In the genomic region with DNA sequence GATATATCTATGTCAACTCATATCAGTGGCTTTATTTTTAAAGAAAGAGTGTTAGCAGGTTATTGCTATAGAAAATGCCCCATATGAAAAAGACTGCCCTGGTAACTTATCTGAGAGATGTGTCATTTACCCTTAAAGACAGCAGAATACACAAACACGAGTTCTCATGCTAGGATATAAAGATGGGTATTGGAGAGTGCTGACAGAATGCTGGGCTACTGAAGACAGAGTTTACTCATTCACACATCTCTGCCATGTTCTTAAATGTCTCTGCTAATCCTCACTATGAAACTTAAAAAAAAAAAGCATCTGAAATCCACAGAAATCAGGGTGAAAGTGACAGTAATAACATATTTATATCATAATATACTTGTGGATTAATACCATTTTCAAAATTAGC, we compare ENCODE assay signal across 17 cellular contexts.
DNase-seq lines count a peak whose midpoint lies in the region; ATAC-seq and TF ChIP-seq lines count a peak whose summit lies in the region.
"Had no signal": no experiment of that assay in that cellular context is flagged by ENCODE, and none has a peak within 500 bp of the region (broad histone marks: within the 10 kb centered on the region; RNA-seq: fewer than 3 reads in every experiment).

No MANE protein-coding gene starts in this region.

- ATAC-seq in activated naive CD4-positive, alpha-beta T cell treated with anti-CD3 and anti-CD28 coated beads, Interleukin-2, amount 50 U/mL, for 72 hours = peak; percentile 61 to 65
- ATAC-seq in esophagus mucosa = no peak
- ATAC-seq: gastrocnemius medialis, lower lobe of right lung had no signal

- H3K27me3 ChIP-seq in CD4-positive, alpha-beta memory T cell (ENCODE audit: insufficient read depth, low read length) = no peaks in the 10 kb centered on the region
- no peaks in the 10 kb centered on the region for H3K27me3 ChIP-seq in osteoblast (ENCODE audit: insufficient read depth, low read length)
- no peaks in the 10 kb centered on the region for H3K27me3 ChIP-seq in ascending aorta
- H3K27me3 ChIP-seq: gastrocnemius medialis had no signal

- CTCF ChIA-PET in CD4-positive, alpha-beta memory T cell (lab: Charles Lee; ENCODE audit: partially characterized antibody) = interaction anchor here (0.7 to 3.8 kb wide), 12 partner anchors 11 to 264 kb away, joined by 3 to 23 read pairs (median 5); no protein-coding TSS in a partner anchor

- H3K4me3 ChIP-seq in CD4-positive, alpha-beta memory T cell (ENCODE audit: low read length in 2 of 2) = peak overlapping the region; percentile 15 to 30
- H3K4me3 ChIP-seq in osteoblast (ENCODE audit: insufficient read depth, low read length) (peak overlapping the region; percentile 51), ascending aorta (peak overlapping the region in 1 of 2 donors; percentile 5)
- H3K4me3 ChIP-seq: gastrocnemius medialis, lower lobe of right lung had no signal

- peaks cover 79 to 98% (median 85%) of the 10 kb centered on the region in 4 donors for H3K4me1 Mint-ChIP-seq in CD4-positive, alpha-beta memory T cell
- H3K4me1 Mint-ChIP-seq in IgD-negative memory B cell = peaks cover 29 to 47% (median 34%) of the 10 kb centered on the region in 3 donors

- no peaks in the 10 kb centered on the region for H3K9me3 ChIP-seq in CD4-positive, alpha-beta memory T cell (ENCODE audit: control insufficient read depth in 1 of 2, low read length in 2 of 2)
- no peaks in the 10 kb centered on the region for H3K9me3 ChIP-seq in osteoblast (ENCODE audit: low read depth, low read length)
- H3K9me3 ChIP-seq in ascending aorta = no peaks in the 10 kb centered on the region
- H3K9me3 ChIP-seq: BLaER1 treated with 17β-estradiol and CSF1 and Interleukin-3, amounts not matched to agents 10 nM and 100 nM; gastrocnemius medialis; lower lobe of right lung had no signal

- no peak for DNase-seq in CD4-positive, alpha-beta memory T cell
- no peak for DNase-seq in activated naive CD4-positive, alpha-beta T cell treated with anti-CD3 and anti-CD28 coated beads, Interleukin-2, amount 50 U/mL, for 72 hours (ENCODE audit: low spot score in 2 of 2)
- peak; percentile 66 for DNase-seq in osteoblast (ENCODE audit: insufficient read length, low spot score, missing footprints)
- DNase-seq in DMS153 treated with DMSO at 0.1 percent for 48 hours (lab: John Stamatoyannopoulos, UW; ENCODE audit: unreplicated experiment) = no peak
- DNase-seq in ascending aorta (ENCODE audit: low spot score in 2 of 2) = no peak
- DNase-seq: activated CD4-positive, alpha-beta T cell treated with anti-CD3 and anti-CD28 coated beads, Interleukin-2, amount 50 U/mL, for 48 hours; gastrocnemius medialis; lower lobe of right lung; NCI-H1436; NCI-H2227 treated with DMSO at 0.1 percent for 48 hours; nephron progenitor cell; NK-92 treated with Interleukin-12 subunit alpha and Interleukin-12 subunit beta, amount 100 ng/mL, for 24 hours; Right ventricle myocardium superior had no signal

- H3K27ac Mint-ChIP-seq in CD4-positive, alpha-beta memory T cell = peak overlapping the region; percentile 93 to 98 (median 96)
- peak overlapping the region in 1 of 3 donors; percentile 44 for H3K27ac Mint-ChIP-seq in IgD-negative memory B cell
- H3K27ac Mint-ChIP-seq in activated naive CD4-positive, alpha-beta T cell treated with anti-CD3 and anti-CD28 coated beads, Interleukin-2, amount 50 U/mL, for 72 hours = peak overlapping the region in 1 of 2 donors; percentile 96
- H3K27ac Mint-ChIP-seq: nephron progenitor cell had no signal

- intact Hi-C loops in CD4-positive, alpha-beta memory T cell (cut with micrococcal nuclease) = loop anchor here (1.0 to 2.0 kb wide), 2 partner anchors 32 to 55 kb away; no protein-coding TSS in a partner anchor
- intact Hi-C loops in ascending aorta (cut with DNase I) = no loop called here

- POLR2A ChIA-PET in CD4-positive, alpha-beta memory T cell (lab: Charles Lee; ENCODE audit: partially characterized antibody) = interaction anchor here (0.9 to 6.4 kb wide), 10 partner anchors 13 to 392 kb away, joined by 3 to 102 read pairs (median 4); no protein-coding TSS in a partner anchor

- peak overlapping the region; percentile 67 for H3K27ac ChIP-seq in CD4-positive, alpha-beta memory T cell (ENCODE audit: low read depth, low read length)
- H3K27ac ChIP-seq in osteoblast (ENCODE audit: low read depth, low read length) = no peak overlapping the region
- H3K27ac ChIP-seq in ascending aorta = no peak overlapping the region
- H3K27ac ChIP-seq: BLaER1 treated with 17β-estradiol and CSF1 and Interleukin-3, amounts not matched to agents 10 nM and 100 nM; gastrocnemius medialis; KMS-11 had no signal

- H3K4me1 ChIP-seq in CD4-positive, alpha-beta memory T cell (ENCODE audit: insufficient read depth, low read length) = peaks cover 82% of the 10 kb centered on the region
- H3K4me1 ChIP-seq in osteoblast (ENCODE audit: insufficient read depth, low read length) (peaks cover 16% of the 10 kb centered on the region), ascending aorta (peaks cover 0 to 9% of the 10 kb centered on the region in 2 donors)
- H3K4me1 ChIP-seq: gastrocnemius medialis had no signal

- no peaks in the 10 kb centered on the region for H3K27me3 Mint-ChIP-seq in CD4-positive, alpha-beta memory T cell
- H3K27me3 Mint-ChIP-seq in IgD-negative memory B cell = peaks cover 5% of the 10 kb centered on the region

- H3K36me3 Mint-ChIP-seq in CD4-positive, alpha-beta memory T cell = peaks cover 21 to 25% of the 10 kb centered on the region in 2 donors
- H3K36me3 Mint-ChIP-seq in IgD-negative memory B cell = no peaks in the 10 kb centered on the region
- peaks cover 0 to 22% of the 10 kb centered on the region in 2 donors for H3K36me3 Mint-ChIP-seq in activated naive CD4-positive, alpha-beta T cell treated with anti-CD3 and anti-CD28 coated beads, Interleukin-2, amount 50 U/mL, for 72 hours

- peaks cover 90% of the 10 kb centered on the region for H3K79me2 ChIP-seq in osteoblast (ENCODE audit: insufficient read depth, low read length)

- peaks cover 30% of the 10 kb centered on the region for H4K20me1 ChIP-seq in osteoblast (ENCODE audit: insufficient read depth, low read length)
- H4K20me1 ChIP-seq: BLaER1 treated with 17β-estradiol and CSF1 and Interleukin-3, amounts not matched to agents 10 nM and 100 nM had no signal

- H3K4me2 ChIP-seq in osteoblast (ENCODE audit: insufficient read depth, low read length) = peak overlapping the region; percentile 84
- H3K4me2 ChIP-seq: KMS-11 had no signal

- H2AFZ ChIP-seq in osteoblast (ENCODE audit: low read length) = no peak overlapping the region

- TF ChIP-seq CTCF in osteoblast (IDR thresholded peaks at IDR 0.05; ENCODE audit: extremely low read depth, low read depth, low read length) (no peak), ascending aorta (IDR thresholded peaks at IDR 0.05) (no peak)

- H3K9me3 Mint-ChIP-seq in CD4-positive, alpha-beta memory T cell = no peaks in the 10 kb centered on the region
- H3K9me3 Mint-ChIP-seq in IgD-negative memory B cell = no peaks in the 10 kb centered on the region
- H3K9me3 Mint-ChIP-seq in activated naive CD4-positive, alpha-beta T cell treated with anti-CD3 and anti-CD28 coated beads, Interleukin-2, amount 50 U/mL, for 72 hours = no peaks in the 10 kb centered on the region

- no peaks in the 10 kb centered on the region for H3K36me3 ChIP-seq in CD4-positive, alpha-beta memory T cell (ENCODE audit: insufficient read depth, low read length)
- H3K36me3 ChIP-seq in osteoblast (ENCODE audit: insufficient read depth, low read length) = peaks cover 3% of the 10 kb centered on the region
- H3K36me3 ChIP-seq in ascending aorta = no peaks in the 10 kb centered on the region
- H3K36me3 ChIP-seq: BLaER1 treated with 17β-estradiol and CSF1 and Interleukin-3, amounts not matched to agents 10 nM and 100 nM; gastrocnemius medialis; lower lobe of right lung had no signal

- H3K4me3 Mint-ChIP-seq in CD4-positive, alpha-beta memory T cell = peak overlapping the region; percentile 59 to 91 (median 84)
- peak overlapping the region in 3 of 4 donors; percentile 27 to 88 (median 65) for H3K4me3 Mint-ChIP-seq in IgD-negative memory B cell
- H3K4me3 Mint-ChIP-seq: nephron progenitor cell had no signal
